13 cellular contexts compared by ENCODE assay signal in the genomic region with DNA sequence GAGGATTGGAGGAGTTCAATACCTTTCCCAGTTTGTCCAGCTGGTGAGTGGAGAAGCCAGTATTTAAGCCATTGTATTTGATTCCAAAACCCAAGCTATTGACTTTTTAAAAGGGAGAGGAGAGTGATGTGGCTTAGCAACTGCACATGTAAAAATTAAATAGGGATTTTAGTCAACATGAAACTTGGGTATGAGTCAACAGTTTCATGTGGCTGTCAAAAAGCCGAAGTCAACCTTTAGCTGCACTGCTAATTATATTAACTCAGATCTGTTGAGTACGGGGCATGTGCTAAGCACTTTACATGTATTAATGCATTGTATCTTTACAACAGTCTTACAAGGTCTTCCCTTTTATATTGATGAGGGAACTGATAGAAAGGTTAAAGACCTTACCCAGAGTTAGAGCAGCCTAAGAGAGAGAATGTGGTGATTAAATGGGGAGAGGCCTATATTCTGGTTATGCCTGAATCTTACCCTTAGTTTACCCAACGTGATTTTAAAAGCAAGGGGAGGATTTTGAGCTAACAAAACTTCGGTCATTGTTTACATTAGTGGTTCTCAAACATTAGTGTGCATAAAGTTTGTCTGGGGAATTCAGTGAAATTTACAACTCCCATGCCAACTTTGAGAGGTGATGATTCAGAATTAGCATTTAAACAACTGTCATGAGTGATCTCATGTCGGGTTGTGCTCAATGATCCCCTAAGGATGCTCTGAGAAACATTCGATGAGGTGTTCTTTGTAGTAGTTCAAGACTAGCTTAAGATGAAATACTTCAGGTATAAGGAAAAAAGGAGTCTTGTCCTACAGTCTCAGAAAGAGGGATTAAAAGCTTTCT. TPM values are rescaled to one million over a fixed set of nuclear protein-coding genes. Genes with fewer than 3 reads are reported as not detected.
DNase-seq lines count a peak whose midpoint lies in the region; ATAC-seq lines count a peak whose summit lies in the region.
"Had no signal": no experiment of that assay in that cellular context is flagged by ENCODE, and none has a peak within 500 bp of the region (broad histone marks: within the 10 kb centered on the region; RNA-seq: fewer than 3 reads in every experiment).

No MANE protein-coding gene starts in this region.

- DNase-seq in NK-92 (lab: John Stamatoyannopoulos, UW; ENCODE audit: unreplicated experiment) (no peak), immature natural killer cell (no peak), SK-N-DZ (ENCODE audit: low spot score) (no peak), NCI-H2029 (lab: John Stamatoyannopoulos, UW) (no peak)
- DNase-seq: activated naive CD4-positive, alpha-beta T cell treated with anti-CD3 and anti-CD28 coated beads, Interleukin-2, amount 50 U/mL, for 16 hours; effector memory CD4-positive, alpha-beta T cell; HCEC 1CT; hippocampal formation had no signal

- H3K36me3 Mint-ChIP-seq in activated T-helper 17 cell treated with anti-CD3 and anti-CD28 coated beads, Interleukin-2, amount 50 U/mL, for 72 hours (ENCODE audit: low read depth): no peaks in the 10 kb centered on the region
- H3K36me3 Mint-ChIP-seq in immature natural killer cell: no peaks in the 10 kb centered on the region

- no peak overlapping the region for H3K4me3 Mint-ChIP-seq in activated T-helper 17 cell treated with anti-CD3 and anti-CD28 coated beads, Interleukin-2, amount 50 U/mL, for 72 hours
- no peak overlapping the region for H3K4me3 Mint-ChIP-seq in immature natural killer cell

- ATAC-seq in GM18868 (IDR thresholded peaks at IDR 0.05; ENCODE audit: unreplicated experiment) (peak; percentile 98), GM21526 (IDR thresholded peaks at IDR 0.05; ENCODE audit: low FRiP score, unreplicated experiment) (peak; percentile 99), HG03103 (IDR thresholded peaks at IDR 0.05; ENCODE audit: low read depth, unreplicated experiment) (peak; percentile 96)
- ATAC-seq in activated T-helper 17 cell treated with anti-CD3 and anti-CD28 coated beads, Interleukin-2, amount 50 U/mL, for 72 hours (replicated peaks): peak; percentile 65
- ATAC-seq: Panc1 had no signal

- peaks cover 3% of the 10 kb centered on the region for H3K9me3 Mint-ChIP-seq in activated T-helper 17 cell treated with anti-CD3 and anti-CD28 coated beads, Interleukin-2, amount 50 U/mL, for 72 hours
- peaks cover 0 to 7% (median 0%) of the 10 kb centered on the region in 6 donors for H3K9me3 Mint-ChIP-seq in immature natural killer cell

- H3K27me3 Mint-ChIP-seq in activated T-helper 17 cell treated with anti-CD3 and anti-CD28 coated beads, Interleukin-2, amount 50 U/mL, for 72 hours: peaks cover 33% of the 10 kb centered on the region
- H3K27me3 Mint-ChIP-seq in immature natural killer cell (ENCODE audit: low read depth in 3 of 3): peaks cover 0 to 10% (median 1%) of the 10 kb centered on the region in 3 donors

- no peaks in the 10 kb centered on the region for H3K4me1 Mint-ChIP-seq in activated T-helper 17 cell treated with anti-CD3 and anti-CD28 coated beads, Interleukin-2, amount 50 U/mL, for 72 hours
- H3K4me1 Mint-ChIP-seq in immature natural killer cell: no peaks in the 10 kb centered on the region

- H3K27ac Mint-ChIP-seq in activated T-helper 17 cell treated with anti-CD3 and anti-CD28 coated beads, Interleukin-2, amount 50 U/mL, for 72 hours: no peak overlapping the region
- no peak overlapping the region for H3K27ac Mint-ChIP-seq in immature natural killer cell

RNA-seq across cellular contexts. Expression of a gene that starts 6.9 kb away (rescaled TPM):
- total RNA-seq in activated T-helper 17 cell treated with anti-CD3 and anti-CD28 coated beads, Interleukin-2, amount 50 U/mL, for 72 hours: 1 to 10 TPM in 1 of 2 donors, under 1 TPM in 1; 0.13 to 1.5 TPM
- not detected for polyA plus RNA-seq in immature natural killer cell
- not detected in 2 replicates for polyA plus RNA-seq in SK-N-DZ (2014; cell fraction: cytosol; rRNA removed)
- polyA plus RNA-seq in SK-N-DZ (2014; cell fraction: nucleus; rRNA removed): not detected in 2 replicates
